20 cellular contexts compared by ENCODE assay signal in the genomic region with DNA sequence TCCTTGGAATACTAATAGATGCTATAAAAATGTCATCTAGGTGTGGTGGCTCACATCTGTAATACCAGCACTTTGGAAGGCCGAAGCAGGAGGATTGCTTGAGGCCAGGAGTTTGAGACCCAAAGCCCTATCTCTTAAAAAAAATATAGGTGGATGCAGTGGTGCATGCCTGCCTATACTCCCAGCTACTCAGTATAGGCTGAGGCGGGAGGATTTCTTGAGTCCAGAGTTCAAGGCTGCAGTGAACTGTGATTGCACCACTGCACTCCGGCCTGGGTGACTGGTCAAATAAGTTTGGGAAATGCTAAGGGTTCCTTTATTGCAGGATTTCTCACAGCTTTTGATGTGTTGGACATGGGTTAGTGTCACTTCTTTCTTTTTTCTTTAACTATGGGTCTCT.
DNase-seq lines count a peak whose midpoint lies in the region; FAIRE-seq and TF ChIP-seq lines count a peak whose summit lies in the region.
"Had no signal": no experiment of that assay in that cellular context is flagged by ENCODE, and none has a peak within 500 bp of the region (broad histone marks: within the 10 kb centered on the region; RNA-seq: fewer than 3 reads in every experiment).

No MANE protein-coding gene starts in this region.

- no peaks in the 10 kb centered on the region for H3K36me3 ChIP-seq in liver (ENCODE audit: control insufficient read depth in 4 of 4, insufficient read depth in 3 of 4, low read depth in 1 of 4, low read length in 3 of 4)
- no peaks in the 10 kb centered on the region for H3K36me3 ChIP-seq in small intestine (ENCODE audit: control insufficient read depth in 2 of 2, insufficient read depth in 2 of 2, low read length in 2 of 2)
- H3K36me3 ChIP-seq: BLaER1 had no signal

- H3K9ac ChIP-seq in liver (ENCODE audit: low read depth in 1 of 2, low read length in 2 of 2) = no peak overlapping the region
- H3K9ac ChIP-seq: BLaER1, GM23248 had no signal

- 35% methylated on average over 3 of the region's 3 CpGs for WGBS in liver
- WGBS in small intestine, 3 donors = 46 to 54% (median 50%) methylated on average over 3 of the region's 3 CpGs

- CTCF ChIA-PET in GM10248 (lab: Yijun Ruan, JAX) = no interaction called here

- TF ChIP-seq CTCF in liver (IDR thresholded peaks at IDR 0.05; ENCODE audit: low read depth, low read length, missing input control) (no peak), GM10248 (IDR thresholded peaks at IDR 0.05; ENCODE audit: control extremely low read depth, extremely low read depth, low read depth, missing control alignments) (no peak)

- H3K4me3 ChIP-seq in liver (ENCODE audit: low read depth in 1 of 3, low read length in 3 of 3) (no peak overlapping the region), small intestine (ENCODE audit: low read depth in 1 of 2, low read length in 2 of 2) (no peak overlapping the region)
- H3K4me3 ChIP-seq: BLaER1, GM23248 had no signal

- no peak for FAIRE-seq in small intestine (lab: Jason Lieb, UNC)
- FAIRE-seq: GM12892, GM19239, H1 had no signal

- POLR2A ChIA-PET in GM10248 (lab: Yijun Ruan, JAX) = no interaction called here

- no peak for TF ChIP-seq RAD21 in liver (IDR thresholded peaks at IDR 0.05)

- DNase-seq in CD1c-positive myeloid dendritic cell (ENCODE audit: extremely low spot score) (peak; percentile 12), small intestine (peak; percentile 52), midbrain (lab: John Stamatoyannopoulos, UW) (no peak), GM10248 (ENCODE audit: extremely low spot score) (no peak), 8988T (no peak)
- DNase-seq: Calu3; CD4-positive, alpha-beta memory T cell; COR-L47; DMS53; DMS79 treated with DMSO at 0.1 percent for 48 hours; GF-D8; GM23248; H7; HCEC 1CT had no signal

- H3K27me3 ChIP-seq in liver (ENCODE audit: control insufficient read depth in 4 of 4, insufficient read depth in 4 of 4, low read length in 3 of 4) (no peaks in the 10 kb centered on the region), small intestine (ENCODE audit: control insufficient read depth in 2 of 2, insufficient read depth in 2 of 2, low read length in 2 of 2) (no peaks in the 10 kb centered on the region)
- H3K27me3 ChIP-seq: BLaER1 had no signal

- H3K27ac ChIP-seq in liver (ENCODE audit: low read depth in 1 of 2, low read length in 2 of 2) (no peak overlapping the region), small intestine (ENCODE audit: low read depth in 1 of 2, low read length in 1 of 2) (no peak overlapping the region)
- H3K27ac ChIP-seq: BLaER1, C4-2B, GM23248 had no signal

- H3K9me3 ChIP-seq in liver (ENCODE audit: control insufficient read depth in 4 of 4, low read length in 3 of 4) (no peaks in the 10 kb centered on the region), small intestine (ENCODE audit: control insufficient read depth, low read depth) (no peaks in the 10 kb centered on the region)

- H3K4me1 ChIP-seq in liver (ENCODE audit: control insufficient read depth in 4 of 4, insufficient read depth in 4 of 4, low read length in 3 of 4) = peaks cover under 1 to 4% (median 3%) of the 10 kb centered on the region in 4 donors
- H3K4me1 ChIP-seq in small intestine (ENCODE audit: control insufficient read depth in 2 of 2, insufficient read depth in 1 of 2, low read depth in 1 of 2, low read length in 1 of 2) = no peaks in the 10 kb centered on the region

TF ChIP-seq in liver, 16 proteins besides CTCF, POLR2A, EP300 and RAD21:
- TF ChIP-seq EGR1 (IDR thresholded peaks at IDR 0.05; ENCODE audit: low read depth in 2 of 2) (no peak), FOXA2 (IDR thresholded peaks at IDR 0.05) (no peak), HNF4G (IDR thresholded peaks at IDR 0.05) (no peak), FOXA1 (IDR thresholded peaks at IDR 0.05) (no peak), YY1 (IDR thresholded peaks at IDR 0.05) (no peak), MAX (IDR thresholded peaks at IDR 0.05) (no peak), ATF3 (IDR thresholded peaks at IDR 0.05) (no peak), RXRA (IDR thresholded peaks at IDR 0.05) (peak in 1 of 2 donors; percentile 11), NR2F2 (IDR thresholded peaks at IDR 0.05) (no peak), JUND (IDR thresholded peaks at IDR 0.05) (no peak), HNF4A (conservative IDR thresholded peaks at IDR 0.05) (peak; percentile 33 to 56), TAF1 (conservative IDR thresholded peaks at IDR 0.05) (no peak), GABPA (IDR thresholded peaks at IDR 0.05 in 1 of 2, conservative IDR thresholded peaks at IDR 0.05 in 1 of 2) (no peak)
- TF ChIP-seq, protein P1, sequence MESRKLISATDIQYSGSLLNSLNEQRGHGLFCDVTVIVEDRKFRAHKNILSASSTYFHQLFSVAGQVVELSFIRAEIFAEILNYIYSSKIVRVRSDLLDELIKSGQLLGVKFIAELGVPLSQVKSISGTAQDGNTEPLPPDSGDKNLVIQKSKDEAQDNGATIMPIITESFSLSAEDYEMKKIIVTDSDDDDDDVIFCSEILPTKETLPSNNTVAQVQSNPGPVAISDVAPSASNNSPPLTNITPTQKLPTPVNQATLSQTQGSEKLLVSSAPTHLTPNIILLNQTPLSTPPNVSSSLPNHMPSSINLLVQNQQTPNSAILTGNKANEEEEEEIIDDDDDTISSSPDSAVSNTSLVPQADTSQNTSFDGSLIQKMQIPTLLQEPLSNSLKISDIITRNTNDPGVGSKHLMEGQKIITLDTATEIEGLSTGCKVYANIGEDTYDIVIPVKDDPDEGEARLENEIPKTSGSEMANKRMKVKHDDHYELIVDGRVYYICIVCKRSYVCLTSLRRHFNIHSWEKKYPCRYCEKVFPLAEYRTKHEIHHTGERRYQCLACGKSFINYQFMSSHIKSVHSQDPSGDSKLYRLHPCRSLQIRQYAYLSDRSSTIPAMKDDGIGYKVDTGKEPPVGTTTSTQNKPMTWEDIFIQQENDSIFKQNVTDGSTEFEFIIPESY (IDR thresholded peaks at IDR 0.05) = no peak

Comparison
In these comparisons a context has a peak if more than half of its experiments do, and no peak if none do; other contexts are left out.
1. DNase-seq: peak in CD1c-positive myeloid dendritic cell (single experiment) and small intestine (single experiment); none in midbrain (single experiment), GM10248 (single experiment) and 8988T (single experiment).